ENCODE assay signal across 8 cellular contexts in the genomic region with DNA sequence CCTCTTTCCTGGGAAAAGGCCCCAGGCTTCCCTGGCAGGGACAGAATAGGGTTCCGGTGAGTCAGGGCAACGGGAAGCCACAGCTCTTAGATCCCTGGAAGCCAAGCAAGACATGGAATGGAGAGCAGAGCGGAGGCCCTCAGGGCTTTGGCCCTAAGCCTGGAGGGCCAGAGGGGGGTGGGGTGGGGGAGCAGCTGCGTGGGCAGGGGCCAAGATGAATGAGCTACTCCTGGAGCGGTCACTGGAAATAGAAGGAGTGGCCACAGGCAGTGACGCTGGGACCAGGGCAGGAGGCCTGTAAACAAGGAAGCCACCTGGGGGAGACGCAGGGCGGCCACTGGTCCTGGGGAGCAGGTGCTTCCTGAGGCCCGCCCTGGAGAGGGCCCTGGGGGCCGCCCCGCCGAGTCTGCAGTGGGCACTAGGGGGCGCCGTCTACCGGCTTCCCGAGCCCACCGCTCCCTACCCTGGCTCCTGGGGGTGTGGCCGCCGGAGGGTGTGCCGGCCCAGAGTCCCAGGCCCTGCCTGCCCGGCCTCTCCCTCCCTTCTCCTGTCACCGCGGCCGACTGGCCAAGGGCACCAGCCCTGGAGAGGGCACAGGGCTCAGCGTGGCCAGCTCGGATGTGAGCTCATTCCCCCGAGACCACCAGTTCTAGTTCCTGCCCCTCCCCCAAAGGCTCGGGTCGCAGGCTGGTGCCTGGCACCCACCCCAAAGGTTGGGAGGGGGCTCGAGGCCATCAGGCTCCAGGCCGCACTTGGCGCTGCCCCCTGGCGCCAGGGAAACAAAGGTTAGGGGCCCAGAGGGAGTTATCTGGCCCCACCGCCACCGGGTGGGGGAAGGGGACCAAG. TPM values are rescaled to one million over a fixed set of nuclear protein-coding genes. Genes with fewer than 3 reads are reported as not detected.
DNase-seq lines count a peak whose midpoint lies in the region; ATAC-seq and TF ChIP-seq lines count a peak whose summit lies in the region.

No MANE protein-coding gene starts in this region.

- peak overlapping the region; percentile 91 to 94 for H3K9ac ChIP-seq in duodenal mucosa (ENCODE audit: low read depth in 1 of 2, low read length in 2 of 2)

- H3K4me3 ChIP-seq in AG04450 (ENCODE audit: low read depth, low read length) = peak overlapping the region; percentile 48
- peak overlapping the region; percentile 74 to 79 for H3K4me3 ChIP-seq in duodenal mucosa (ENCODE audit: low read depth in 1 of 2, low read length in 2 of 2)
- H3K4me3 ChIP-seq in lower lobe of right lung = peak overlapping the region; percentile 61

- H3K4me1 ChIP-seq in duodenal mucosa (ENCODE audit: control insufficient read depth in 1 of 2, insufficient read depth in 2 of 2, low read length in 2 of 2) (peaks cover 43 to 70% of the 10 kb centered on the region in 2 donors), lower lobe of right lung (peaks cover 94% of the 10 kb centered on the region)

- DNase-seq in AG04450 (ENCODE audit: low read depth, low spot score) = peak; percentile 86
- DNase-seq in NCI-H524 treated with DMSO at 0.1 percent for 48 hours (lab: John Stamatoyannopoulos, UW) = peak; percentile 30
- DNase-seq in activated CD4-positive, alpha-beta T cell treated with anti-CD3 and anti-CD28 coated beads, Interleukin-2, amount 50 U/mL, for 48 hours = peak; percentile 84 to 88
- DNase-seq in lower lobe of right lung = peak; percentile 95
- peak in 2 of 3 donors; percentile 52 to 70 for DNase-seq in stimulated activated CD4-positive, alpha-beta T cell treated with anti-CD3 and anti-CD28 coated beads, TNF-alpha, amount 100 ng/mL, for 1 hour (ENCODE audit: low read depth in 3 of 3, low spot score in 1 of 3)

- H3K27ac ChIP-seq in AG04450 (ENCODE audit: low read depth, low read length) = peak overlapping the region; percentile 94
- peak overlapping the region; percentile 95 for H3K27ac ChIP-seq in duodenal mucosa (ENCODE audit: low read depth, low read length)
- H3K27ac ChIP-seq in lower lobe of right lung = peak overlapping the region; percentile 95

- intact Hi-C loops in lower lobe of right lung (cut with DNase I) = no loop called here

- H3K36me3 ChIP-seq in duodenal mucosa (ENCODE audit: control insufficient read depth in 1 of 2, insufficient read depth in 2 of 2, low read length in 2 of 2) (peaks cover 14 to 19% of the 10 kb centered on the region in 2 donors), lower lobe of right lung (peaks cover 32% of the 10 kb centered on the region)

- POLR2A ChIA-PET in AG04450 (lab: Yijun Ruan, JAX) = interaction anchor here (0.5 to 1.1 kb wide), 8 partner anchors 12 to 883 kb away, joined by 3 to 7 read pairs (median 4); a partner anchor contains a TSS

- H3K27me3 ChIP-seq in AG04450 (ENCODE audit: control insufficient read depth, insufficient read depth, low read length) = no peaks in the 10 kb centered on the region
- H3K27me3 ChIP-seq in duodenal mucosa (ENCODE audit: control insufficient read depth in 1 of 2, insufficient read depth in 2 of 2, low read length in 2 of 2) = no peaks in the 10 kb centered on the region
- no peaks in the 10 kb centered on the region for H3K27me3 ChIP-seq in lower lobe of right lung (ENCODE audit: low read depth)

- ATAC-seq in GM19023 (IDR thresholded peaks at IDR 0.05; ENCODE audit: unreplicated experiment) = peak; percentile 71
- peak; percentile 40 for ATAC-seq in HG03378 (IDR thresholded peaks at IDR 0.05; ENCODE audit: unreplicated experiment)
- ATAC-seq in lower lobe of right lung = peak; percentile 91 to 94

- TF ChIP-seq CTCF in AG04450 (IDR thresholded peaks at IDR 0.05; ENCODE audit: low read depth, low read length) (peak; percentile 80), lower lobe of right lung (IDR thresholded peaks at IDR 0.05) (peak; percentile 90)

- H3K9me3 ChIP-seq in AG04450 (ENCODE audit: control insufficient read depth, insufficient read depth, low read length) = no peaks in the 10 kb centered on the region; the same call in 1 of the 2 replicates
- H3K9me3 ChIP-seq in duodenal mucosa (ENCODE audit: control insufficient read depth in 1 of 2, low read length in 2 of 2) = no peaks in the 10 kb centered on the region
- H3K9me3 ChIP-seq in lower lobe of right lung = no peaks in the 10 kb centered on the region

- CTCF ChIA-PET in AG04450 (lab: Charles Lee) = interaction anchor here (0.7 to 8.0 kb wide), 27 partner anchors 9 to 427 kb away, joined by 3 to 202 read pairs (median 4); a partner anchor contains a TSS

RNA-seq across cellular contexts. Expression of a gene that starts 12.1 kb away (rescaled TPM):
- 18.7 and 25.7 TPM in 2 replicates for polyA plus RNA-seq in AG04450 (2011; rRNA removed)
- polyA minus RNA-seq in AG04450 (2011; rRNA and poly(A)+ RNA removed) = 51.0 and 79.5 TPM in 2 replicates
- 24.0 TPM for total RNA-seq in lower lobe of right lung

RNA-seq across cellular contexts. Expression of a gene that starts 22.8 kb away (rescaled TPM):
- polyA plus RNA-seq in AG04450 (2011; rRNA removed) = 1.5 and 2.6 TPM in 2 replicates
- 3.2 and 5.4 TPM in 2 replicates for polyA minus RNA-seq in AG04450 (2011; rRNA and poly(A)+ RNA removed)
- total RNA-seq in lower lobe of right lung = 21.3 TPM

RNA-seq across cellular contexts. Expression of a gene that starts 32.3 kb away (rescaled TPM):
- 0.04 and 0.10 TPM in 2 replicates for polyA plus RNA-seq in AG04450 (2011; rRNA removed)
- polyA minus RNA-seq in AG04450 (2011; rRNA and poly(A)+ RNA removed) = not detected in 2 replicates
- 1.5 TPM for total RNA-seq in lower lobe of right lung

RNA-seq across cellular contexts. Expression of a gene that starts 46.9 kb away (rescaled TPM):
- 106 and 154 TPM in 2 replicates for polyA plus RNA-seq in AG04450 (2011; rRNA removed)
- polyA minus RNA-seq in AG04450 (2011; rRNA and poly(A)+ RNA removed) = 147 and 202 TPM in 2 replicates
- 1.8 TPM for total RNA-seq in lower lobe of right lung

Comparison
In these comparisons a context has a peak if more than half of its experiments do, and no peak if none do; other contexts are left out.
1. Peak in every context shown above with its lines: DNase-seq, ATAC-seq, H3K4me3 ChIP-seq and H3K27ac ChIP-seq.
2. DNase-seq: peak in every context shown above with its lines; median percentile 95 in lower lobe of right lung; 86 in AG04450; 86 in activated CD4-positive, alpha-beta T cell treated with anti-CD3 and anti-CD28 coated beads, Interleukin-2, amount 50 U/mL, for 48 hours; 61 in stimulated activated CD4-positive, alpha-beta T cell treated with anti-CD3 and anti-CD28 coated beads, TNF-alpha, amount 100 ng/mL, for 1 hour; 30 in NCI-H524 treated with DMSO at 0.1 percent for 48 hours.
3. ATAC-seq: peak in every context shown above with its lines; median percentile 92 in lower lobe of right lung; 71 in GM19023; 40 in HG03378.